ENCODE assay signal across 1 cellular context in the genomic region with DNA sequence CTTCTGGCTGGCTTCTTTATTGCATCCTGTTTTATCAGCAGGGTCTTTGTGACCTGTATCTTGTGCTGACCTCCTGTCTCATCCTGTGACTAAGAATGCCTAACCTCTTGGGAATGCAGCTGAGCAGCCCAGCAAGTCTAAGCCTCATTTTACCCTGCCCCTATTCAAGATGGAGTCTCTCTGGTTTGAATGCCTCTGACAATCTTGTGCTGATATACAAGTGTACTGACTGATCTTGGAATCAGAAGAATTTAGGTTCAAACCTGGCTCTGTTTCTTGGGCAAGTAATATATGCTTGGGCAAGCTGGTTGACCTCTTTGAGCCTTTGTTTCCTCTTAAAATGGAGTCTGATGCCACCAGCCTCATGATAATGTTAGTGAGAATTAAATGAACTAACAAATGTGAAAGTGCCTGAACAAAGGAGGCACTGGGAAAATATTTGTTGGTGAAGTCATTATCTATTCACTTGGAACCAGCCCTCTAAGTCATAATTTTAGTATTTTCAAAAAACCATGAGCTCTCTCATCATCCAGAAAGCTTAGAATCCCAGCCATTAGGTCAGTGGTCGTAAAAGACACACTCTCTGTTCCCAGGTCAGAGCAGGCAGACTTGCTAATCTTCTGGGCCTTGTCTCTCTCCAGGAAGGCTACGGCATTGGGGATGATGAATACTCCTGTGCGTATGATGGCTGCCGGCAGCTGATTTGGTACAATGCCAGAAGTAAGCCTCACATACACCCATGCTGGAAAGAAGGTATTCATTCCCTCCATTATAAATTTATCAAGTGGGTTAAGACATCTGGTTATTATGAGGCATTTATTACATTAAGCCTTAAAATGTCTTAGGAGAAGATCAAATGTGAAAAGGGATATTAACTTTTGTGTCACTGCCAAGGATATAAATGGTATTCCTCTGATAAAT.
TF ChIP-seq lines count a peak whose summit lies in the region.

No MANE protein-coding gene starts in this region.

TF ChIP-seq in SK-N-SH, 30 proteins besides CTCF, POLR2A, EP300 and RAD21:
- TF ChIP-seq, protein P1, sequence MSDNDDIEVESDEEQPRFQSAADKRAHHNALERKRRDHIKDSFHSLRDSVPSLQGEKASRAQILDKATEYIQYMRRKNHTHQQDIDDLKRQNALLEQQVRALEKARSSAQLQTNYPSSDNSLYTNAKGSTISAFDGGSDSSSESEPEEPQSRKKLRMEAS (IDR thresholded peaks at IDR 0.05; ENCODE audit: low read depth), result no peak
- TF ChIP-seq TCF12 (IDR thresholded peaks at IDR 0.05), result 0 out of 2 replicates have a peak, but pooled peaks have one; percentile 27
- TF ChIP-seq MXI1 (IDR thresholded peaks at IDR 0.05; ENCODE audit: low read depth, low read length), result peak; percentile 23; the same call in 1 of the 2 replicates
- no peak for TF ChIP-seq IRF3 (IDR thresholded peaks at IDR 0.05; ENCODE audit: low read depth, low read length)
- TF ChIP-seq POLR2AphosphoS5 (IDR thresholded peaks at IDR 0.05; ENCODE audit: low read depth, low read length), result peak; percentile 30; the same call in 1 of the 2 replicates
- TF ChIP-seq PBX3 (IDR thresholded peaks at IDR 0.05), result no peak
- TF ChIP-seq, protein P2, sequence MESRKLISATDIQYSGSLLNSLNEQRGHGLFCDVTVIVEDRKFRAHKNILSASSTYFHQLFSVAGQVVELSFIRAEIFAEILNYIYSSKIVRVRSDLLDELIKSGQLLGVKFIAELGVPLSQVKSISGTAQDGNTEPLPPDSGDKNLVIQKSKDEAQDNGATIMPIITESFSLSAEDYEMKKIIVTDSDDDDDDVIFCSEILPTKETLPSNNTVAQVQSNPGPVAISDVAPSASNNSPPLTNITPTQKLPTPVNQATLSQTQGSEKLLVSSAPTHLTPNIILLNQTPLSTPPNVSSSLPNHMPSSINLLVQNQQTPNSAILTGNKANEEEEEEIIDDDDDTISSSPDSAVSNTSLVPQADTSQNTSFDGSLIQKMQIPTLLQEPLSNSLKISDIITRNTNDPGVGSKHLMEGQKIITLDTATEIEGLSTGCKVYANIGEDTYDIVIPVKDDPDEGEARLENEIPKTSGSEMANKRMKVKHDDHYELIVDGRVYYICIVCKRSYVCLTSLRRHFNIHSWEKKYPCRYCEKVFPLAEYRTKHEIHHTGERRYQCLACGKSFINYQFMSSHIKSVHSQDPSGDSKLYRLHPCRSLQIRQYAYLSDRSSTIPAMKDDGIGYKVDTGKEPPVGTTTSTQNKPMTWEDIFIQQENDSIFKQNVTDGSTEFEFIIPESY (IDR thresholded peaks at IDR 0.05; ENCODE audit: borderline replicate concordance, low read depth), result no peak
- peak; percentile 51; the same call in 1 of the 2 replicates for TF ChIP-seq NFIC (IDR thresholded peaks at IDR 0.05; ENCODE audit: borderline replicate concordance)
- no peak for TF ChIP-seq CHD2 (IDR thresholded peaks at IDR 0.05; ENCODE audit: low read length, partially characterized antibody)
- TF ChIP-seq NRF1 (IDR thresholded peaks at IDR 0.05; ENCODE audit: low read depth, low read length), result no peak
- no peak for TF ChIP-seq RFX5 (IDR thresholded peaks at IDR 0.05; ENCODE audit: low read length)
